ENCODE assay signal across 1 cellular context in genomic region chr10:60778214-60778977, GRCh38.
TF ChIP-seq lines count a peak whose summit lies in the region.

Gene CDK1, plus strand, starts transcription at chr10:60778478. Its CDS starts 1,688 bp downstream, at chr10:60780166.

TF ChIP-seq in HEK293, 187 proteins besides CTCF, POLR2A, EP300 and RAD21 (continued from another document):
- peak; percentile 49 for TF ChIP-seq ZBTB26 (tag by site-specific recombination; optimal IDR thresholded peaks at IDR 0.05)
- TF ChIP-seq PRDM4 (tag by site-specific recombination; IDR thresholded peaks at IDR 0.05), result peak; percentile 98
- 0 out of 2 replicates have a peak, but pooled peaks have one; percentile 21 for TF ChIP-seq ZNF391 (tag by site-specific recombination; IDR thresholded peaks at IDR 0.05; ENCODE audit: borderline replicate concordance, low read depth)
- TF ChIP-seq TRIM28 (IDR thresholded peaks at IDR 0.05; ENCODE audit: borderline replicate concordance, low read length), result no peak
- no peak for TF ChIP-seq ZBTB1 (tag by site-specific recombination; IDR thresholded peaks at IDR 0.05)
- TF ChIP-seq ZNF488 (tag by site-specific recombination; IDR thresholded peaks at IDR 0.05), result no peak
- no peak for TF ChIP-seq TCF7L2 (IDR thresholded peaks at IDR 0.05; ENCODE audit: borderline replicate concordance, low read depth, low read length)
- 0 out of 2 replicates have a peak, but pooled peaks have one; percentile 68 for TF ChIP-seq HOXC10 (CRISPR knock-in tag; IDR thresholded peaks at IDR 0.05)
- peak; percentile 81; the same call in 1 of the 2 replicates for TF ChIP-seq ZXDB (tag by site-specific recombination; IDR thresholded peaks at IDR 0.05)
- peak; percentile 65; the same call in 1 of the 2 replicates for TF ChIP-seq ZNF324 (tag by site-specific recombination; IDR thresholded peaks at IDR 0.05)
- 0 out of 2 replicates have a peak, but pooled peaks have one; percentile 19 for TF ChIP-seq ZNF449 (tag by site-specific recombination; IDR thresholded peaks at IDR 0.05)
- TF ChIP-seq ZBTB8A (tag by site-specific recombination; IDR thresholded peaks at IDR 0.05), result peak; percentile 27; the same call in 1 of the 2 replicates
- 0 out of 2 replicates have a peak, but pooled peaks have one; percentile 48 for TF ChIP-seq ZNF610 (tag by site-specific recombination; IDR thresholded peaks at IDR 0.05; ENCODE audit: borderline replicate concordance)
- TF ChIP-seq ZNF623 (tag by site-specific recombination; IDR thresholded peaks at IDR 0.05), result 0 out of 2 replicates have a peak, but pooled peaks have one; percentile 7
- TF ChIP-seq ZNF513 (tag by site-specific recombination; IDR thresholded peaks at IDR 0.05), result peak; percentile 36; the same call in 1 of the 2 replicates
- peak; percentile 91 for TF ChIP-seq ZNF837 (tag by site-specific recombination; IDR thresholded peaks at IDR 0.05)
- no peak for TF ChIP-seq ZNF214 (tag by site-specific recombination; IDR thresholded peaks at IDR 0.05; ENCODE audit: borderline replicate concordance)
- TF ChIP-seq PRDM1 (tag by site-specific recombination; IDR thresholded peaks at IDR 0.05), result peak; percentile 77
- TF ChIP-seq YY1 (tag by site-specific recombination; IDR thresholded peaks at IDR 0.05), result no peak
- no peak for TF ChIP-seq MZF1 (tag by site-specific recombination; IDR thresholded peaks at IDR 0.05; ENCODE audit: borderline replicate concordance)
- TF ChIP-seq ZNF433 (tag by site-specific recombination; IDR thresholded peaks at IDR 0.05; ENCODE audit: low read depth), result no peak
- TF ChIP-seq FEZF1 (tag by site-specific recombination; IDR thresholded peaks at IDR 0.05), result no peak
- 0 out of 2 replicates have a peak, but pooled peaks have one; percentile 44 for TF ChIP-seq ZNF843 (tag by site-specific recombination; IDR thresholded peaks at IDR 0.05)
- TF ChIP-seq ZNF184 (tag by site-specific recombination; IDR thresholded peaks at IDR 0.05), result 0 out of 2 replicates have a peak, but pooled peaks have one; percentile 54
- TF ChIP-seq ZSCAN30 (tag by site-specific recombination; IDR thresholded peaks at IDR 0.05), result peak; percentile 63
- peak; percentile 47 for TF ChIP-seq GLIS1 (tag by site-specific recombination; IDR thresholded peaks at IDR 0.05)
- 0 out of 2 replicates have a peak, but pooled peaks have one; percentile 2 for TF ChIP-seq ZNF394 (tag by site-specific recombination; IDR thresholded peaks at IDR 0.05; ENCODE audit: borderline replicate concordance)
- peak; percentile 38; the same call in 1 of the 2 replicates for TF ChIP-seq KLF8 (tag by site-specific recombination; IDR thresholded peaks at IDR 0.05)
- TF ChIP-seq ZNF549 (tag by site-specific recombination; IDR thresholded peaks at IDR 0.05), result no peak
- TF ChIP-seq ZNF660 (tag by site-specific recombination; IDR thresholded peaks at IDR 0.05), result peak; percentile 61
- no peak for TF ChIP-seq ZNF670 (tag by site-specific recombination; IDR thresholded peaks at IDR 0.05; ENCODE audit: low read depth)
- 0 out of 2 replicates have a peak, but pooled peaks have one; percentile 20 for TF ChIP-seq ZNF629 (tag by site-specific recombination; IDR thresholded peaks at IDR 0.05)
- peak; percentile 77 for TF ChIP-seq ZBTB20 (tag by site-specific recombination; IDR thresholded peaks at IDR 0.05)
- peak; percentile 29; the same call in 1 of the 2 replicates for TF ChIP-seq ZEB2 (tag by site-specific recombination; IDR thresholded peaks at IDR 0.05)
- peak; percentile 46; the same call in 1 of the 2 replicates for TF ChIP-seq ZNF24 (tag by site-specific recombination; IDR thresholded peaks at IDR 0.05)
- peak; percentile 40; the same call in 1 of the 2 replicates for TF ChIP-seq ZBTB11 (tag by site-specific recombination; conservative IDR thresholded peaks at IDR 0.05; ENCODE audit: low read depth)
- TF ChIP-seq KLF9 (tag by site-specific recombination; IDR thresholded peaks at IDR 0.05; ENCODE audit: low read depth), result peak; percentile 53; the same call in 1 of the 2 replicates
- TF ChIP-seq PATZ1 (tag by site-specific recombination; IDR thresholded peaks at IDR 0.05), result peak; percentile 48; the same call in 1 of the 2 replicates
- TF ChIP-seq INSM2 (tag by site-specific recombination; IDR thresholded peaks at IDR 0.05), result peak; percentile 8; the same call in 1 of the 2 replicates
- TF ChIP-seq ZNF571 (tag by site-specific recombination; IDR thresholded peaks at IDR 0.05), result no peak
- TF ChIP-seq ZNF335 (tag by site-specific recombination; conservative IDR thresholded peaks at IDR 0.05), result peak; percentile 97
- TF ChIP-seq ZNF596 (tag by site-specific recombination; IDR thresholded peaks at IDR 0.05), result peak; percentile 6; the same call in 1 of the 2 replicates
- TF ChIP-seq KLF16 (tag by site-specific recombination; IDR thresholded peaks at IDR 0.05), result peak; percentile 89
